ENCODE assay signal across 1 cellular context in the genomic region with DNA sequence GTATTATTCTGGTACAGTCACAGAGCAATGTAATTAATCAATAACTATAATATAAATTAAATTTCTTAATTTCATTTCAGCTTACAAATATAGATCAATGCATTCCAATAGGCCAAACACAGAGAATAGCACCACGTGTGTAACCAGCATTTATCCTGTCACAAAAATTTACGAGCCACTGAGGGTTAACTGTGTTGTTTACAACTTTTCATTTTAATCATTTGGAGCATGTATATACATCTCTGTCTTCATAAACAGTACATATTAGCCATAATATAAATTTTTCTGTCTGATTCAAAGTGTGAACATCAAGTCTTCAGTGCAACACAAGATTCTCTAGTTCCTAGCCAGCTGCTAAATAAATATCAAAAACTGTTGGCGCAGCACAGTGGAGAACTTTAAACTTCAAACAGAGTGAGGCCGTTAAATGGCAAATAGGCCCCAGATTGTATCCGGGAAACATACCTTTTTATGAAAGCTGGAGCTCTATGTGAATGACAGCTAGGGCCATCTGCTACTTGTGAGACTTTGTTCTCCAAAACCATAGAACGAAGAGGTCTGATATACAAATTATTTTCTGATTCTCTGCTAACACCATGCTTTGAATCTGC.
TF ChIP-seq lines count a peak whose summit lies in the region.

No MANE protein-coding gene starts in this region.

TF ChIP-seq in HepG2, 621 proteins besides CTCF, POLR2A, EP300 and RAD21 (continues in another document):
- TF ChIP-seq, protein P1, sequence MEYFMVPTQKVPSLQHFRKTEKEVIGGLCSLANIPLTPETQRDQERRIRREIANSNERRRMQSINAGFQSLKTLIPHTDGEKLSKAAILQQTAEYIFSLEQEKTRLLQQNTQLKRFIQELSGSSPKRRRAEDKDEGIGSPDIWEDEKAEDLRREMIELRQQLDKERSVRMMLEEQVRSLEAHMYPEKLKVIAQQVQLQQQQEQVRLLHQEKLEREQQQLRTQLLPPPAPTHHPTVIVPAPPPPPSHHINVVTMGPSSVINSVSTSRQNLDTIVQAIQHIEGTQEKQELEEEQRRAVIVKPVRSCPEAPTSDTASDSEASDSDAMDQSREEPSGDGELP (IDR thresholded peaks at IDR 0.05; ENCODE audit: borderline replicate concordance, low read depth): peak; percentile 68; the same call in 1 of the 2 replicates
- TF ChIP-seq SALL1 (CRISPR knock-in tag; IDR thresholded peaks at IDR 0.05) (peak; percentile 62; the same call in 1 of the 2 replicates), ZNF232 (CRISPR knock-in tag; IDR thresholded peaks at IDR 0.05; ENCODE audit: borderline replicate concordance) (no peak), HDAC2 (CRISPR knock-in tag; IDR thresholded peaks at IDR 0.05) (peak; percentile 54), ZFX (CRISPR knock-in tag; IDR thresholded peaks at IDR 0.05; ENCODE audit: low read depth) (peak; percentile 47; the same call in 1 of the 2 replicates), TCF7 (IDR thresholded peaks at IDR 0.05; ENCODE audit: low read depth) (peak; percentile 59), YEATS4 (CRISPR knock-in tag; IDR thresholded peaks at IDR 0.05; ENCODE audit: borderline replicate concordance) (peak; percentile 51; the same call in 1 of the 2 replicates), BCL6 (CRISPR knock-in tag; IDR thresholded peaks at IDR 0.05) (peak; percentile 70), ZFP36 (IDR thresholded peaks at IDR 0.05; ENCODE audit: borderline replicate concordance, low read depth, low read length, partially characterized antibody) (no peak), EEA1 (CRISPR knock-in tag; IDR thresholded peaks at IDR 0.05; ENCODE audit: borderline replicate concordance) (no peak), ZSCAN30 (CRISPR knock-in tag; IDR thresholded peaks at IDR 0.05) (no peak), PRPF4 (IDR thresholded peaks at IDR 0.05; ENCODE audit: low read depth, low read length, poor library complexity, severe bottlenecking) (no peak), NCOA5 (CRISPR knock-in tag; IDR thresholded peaks at IDR 0.05) (no peak), ZNF460 (CRISPR knock-in tag; IDR thresholded peaks at IDR 0.05; ENCODE audit: borderline replicate concordance) (no peak), ZNF709 (CRISPR knock-in tag; IDR thresholded peaks at IDR 0.05) (no peak), HNF4A (CRISPR knock-in tag; IDR thresholded peaks at IDR 0.05) (peak; percentile 82), FOXA3 (CRISPR knock-in tag; IDR thresholded peaks at IDR 0.05) (peak; percentile 59), ATM (IDR thresholded peaks at IDR 0.05; ENCODE audit: borderline replicate concordance) (no peak), ZNF768 (CRISPR knock-in tag; IDR thresholded peaks at IDR 0.05) (no peak), ZNF646 (CRISPR knock-in tag; IDR thresholded peaks at IDR 0.05) (no peak), KDM5B (CRISPR knock-in tag; IDR thresholded peaks at IDR 0.05; ENCODE audit: borderline replicate concordance) (no peak), SAP130 (CRISPR knock-in tag; IDR thresholded peaks at IDR 0.05; ENCODE audit: low read depth) (peak; percentile 85), ZNF678 (CRISPR knock-in tag; IDR thresholded peaks at IDR 0.05) (no peak), TRIM24 (CRISPR knock-in tag; IDR thresholded peaks at IDR 0.05) (no peak), MXI1 (IDR thresholded peaks at IDR 0.05; ENCODE audit: borderline replicate concordance, low read depth, low read length) (no peak), MEF2D (CRISPR knock-in tag; IDR thresholded peaks at IDR 0.05) (peak; percentile 25; the same call in 1 of the 2 replicates), GATAD2A (CRISPR knock-in tag; IDR thresholded peaks at IDR 0.05) (peak; percentile 88), IKZF4 (CRISPR knock-in tag; IDR thresholded peaks at IDR 0.05; ENCODE audit: borderline replicate concordance, low read depth, not compliant biosample characterization) (no peak), TAF1 (CRISPR knock-in tag; IDR thresholded peaks at IDR 0.05) (no peak), BRF2 (CRISPR knock-in tag; IDR thresholded peaks at IDR 0.05) (no peak), ATF4 (CRISPR knock-in tag; IDR thresholded peaks at IDR 0.05) (no peak), SOX5 (CRISPR knock-in tag; IDR thresholded peaks at IDR 0.05; ENCODE audit: borderline replicate concordance) (peak; percentile 59; the same call in 1 of the 2 replicates), ZNF615 (CRISPR knock-in tag; IDR thresholded peaks at IDR 0.05; ENCODE audit: borderline replicate concordance) (no peak), ZBTB39 (CRISPR knock-in tag; IDR thresholded peaks at IDR 0.05) (no peak), ZNF75D (CRISPR knock-in tag; IDR thresholded peaks at IDR 0.05; ENCODE audit: borderline replicate concordance) (no peak), HES4 (CRISPR knock-in tag; IDR thresholded peaks at IDR 0.05; ENCODE audit: borderline replicate concordance) (no peak), KLF12 (CRISPR knock-in tag; IDR thresholded peaks at IDR 0.05; ENCODE audit: borderline replicate concordance) (no peak), ATAD3A (CRISPR knock-in tag; IDR thresholded peaks at IDR 0.05) (no peak)
- TF ChIP-seq, protein P2, sequence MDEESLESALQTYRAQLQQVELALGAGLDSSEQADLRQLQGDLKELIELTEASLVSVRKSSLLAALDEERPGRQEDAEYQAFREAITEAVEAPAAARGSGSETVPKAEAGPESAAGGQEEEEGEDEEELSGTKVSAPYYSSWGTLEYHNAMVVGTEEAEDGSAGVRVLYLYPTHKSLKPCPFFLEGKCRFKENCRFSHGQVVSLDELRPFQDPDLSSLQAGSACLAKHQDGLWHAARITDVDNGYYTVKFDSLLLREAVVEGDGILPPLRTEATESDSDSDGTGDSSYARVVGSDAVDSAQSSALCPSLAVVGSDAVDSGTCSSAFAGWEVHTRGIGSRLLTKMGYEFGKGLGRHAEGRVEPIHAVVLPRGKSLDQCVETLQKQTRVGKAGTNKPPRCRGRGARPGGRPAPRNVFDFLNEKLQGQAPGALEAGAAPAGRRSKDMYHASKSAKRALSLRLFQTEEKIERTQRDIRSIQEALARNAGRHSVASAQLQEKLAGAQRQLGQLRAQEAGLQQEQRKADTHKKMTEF (CRISPR knock-in tag; IDR thresholded peaks at IDR 0.05): peak; percentile 75; the same call in 1 of the 2 replicates
- TF ChIP-seq, protein P3, sequence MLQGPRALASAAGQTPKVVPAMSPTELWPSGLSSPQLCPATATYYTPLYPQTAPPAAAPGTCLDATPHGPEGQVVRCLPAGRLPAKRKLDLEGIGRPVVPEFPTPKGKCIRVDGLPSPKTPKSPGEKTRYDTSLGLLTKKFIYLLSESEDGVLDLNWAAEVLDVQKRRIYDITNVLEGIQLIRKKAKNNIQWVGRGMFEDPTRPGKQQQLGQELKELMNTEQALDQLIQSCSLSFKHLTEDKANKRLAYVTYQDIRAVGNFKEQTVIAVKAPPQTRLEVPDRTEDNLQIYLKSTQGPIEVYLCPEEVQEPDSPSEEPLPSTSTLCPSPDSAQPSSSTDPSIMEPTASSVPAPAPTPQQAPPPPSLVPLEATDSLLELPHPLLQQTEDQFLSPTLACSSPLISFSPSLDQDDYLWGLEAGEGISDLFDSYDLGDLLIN (CRISPR knock-in tag; IDR thresholded peaks at IDR 0.05; ENCODE audit: borderline replicate concordance): no peak
- TF ChIP-seq, protein P4, sequence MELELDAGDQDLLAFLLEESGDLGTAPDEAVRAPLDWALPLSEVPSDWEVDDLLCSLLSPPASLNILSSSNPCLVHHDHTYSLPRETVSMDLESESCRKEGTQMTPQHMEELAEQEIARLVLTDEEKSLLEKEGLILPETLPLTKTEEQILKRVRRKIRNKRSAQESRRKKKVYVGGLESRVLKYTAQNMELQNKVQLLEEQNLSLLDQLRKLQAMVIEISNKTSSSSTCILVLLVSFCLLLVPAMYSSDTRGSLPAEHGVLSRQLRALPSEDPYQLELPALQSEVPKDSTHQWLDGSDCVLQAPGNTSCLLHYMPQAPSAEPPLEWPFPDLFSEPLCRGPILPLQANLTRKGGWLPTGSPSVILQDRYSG (CRISPR knock-in tag; IDR thresholded peaks at IDR 0.05): 0 out of 2 replicates have a peak, but pooled peaks have one; percentile 56
- TF ChIP-seq, protein P5, sequence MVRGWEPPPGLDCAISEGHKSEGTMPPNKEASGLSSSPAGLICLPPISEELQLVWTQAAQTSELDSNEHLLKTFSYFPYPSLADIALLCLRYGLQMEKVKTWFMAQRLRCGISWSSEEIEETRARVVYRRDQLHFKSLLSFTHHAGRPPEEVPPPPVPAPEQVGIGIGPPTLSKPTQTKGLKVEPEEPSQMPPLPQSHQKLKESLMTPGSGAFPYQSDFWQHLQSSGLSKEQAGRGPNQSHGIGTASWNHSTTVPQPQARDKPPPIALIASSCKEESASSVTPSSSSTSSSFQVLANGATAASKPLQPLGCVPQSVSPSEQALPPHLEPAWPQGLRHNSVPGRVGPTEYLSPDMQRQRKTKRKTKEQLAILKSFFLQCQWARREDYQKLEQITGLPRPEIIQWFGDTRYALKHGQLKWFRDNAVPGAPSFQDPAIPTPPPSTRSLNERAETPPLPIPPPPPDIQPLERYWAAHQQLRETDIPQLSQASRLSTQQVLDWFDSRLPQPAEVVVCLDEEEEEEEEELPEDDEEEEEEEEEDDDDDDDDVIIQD (CRISPR knock-in tag; IDR thresholded peaks at IDR 0.05; ENCODE audit: low read depth): peak; percentile 95
